In genomic region chr20:5119435-5120188, GRCh38 we compare ENCODE assay signal across 8 cellular contexts. TPM values are rescaled to one million over a fixed set of nuclear protein-coding genes. Genes with fewer than 3 reads are reported as not detected.
DNase-seq lines count a peak whose midpoint lies in the region; ATAC-seq and TF ChIP-seq lines count a peak whose summit lies in the region.

TSS of gene PCNA (minus strand) at chr20:5119958. CDS start at chr20:5119798, 160 bp downstream.

- peak in 1 of 2 donors; percentile 73 for TF ChIP-seq POLR2A in suprapubic skin (IDR thresholded peaks at IDR 0.05)

- peak within 1 kb of the TSS; percentile 90 for H3K4me3 Mint-ChIP-seq in activated naive CD4-positive, alpha-beta T cell treated with anti-CD3 and anti-CD28 coated beads, Interleukin-2, amount 50 U/mL, for 24 hours

- no peaks in the 10 kb centered on the region for H3K9me3 ChIP-seq in suprapubic skin

- peaks cover 3% of the 10 kb centered on the region for H3K36me3 ChIP-seq in GM06990 (ENCODE audit: control insufficient read depth, insufficient read depth, low read length)
- H3K36me3 ChIP-seq in suprapubic skin: peaks cover 21% of the 10 kb centered on the region

- no peaks in the 10 kb centered on the region for H3K27me3 ChIP-seq in GM06990 (replicated peaks; ENCODE audit: control insufficient read depth, insufficient read depth, low read length)
- H3K27me3 ChIP-seq in suprapubic skin: no peaks in the 10 kb centered on the region

- no peaks in the 10 kb centered on the region for H3K27me3 Mint-ChIP-seq in activated naive CD4-positive, alpha-beta T cell treated with anti-CD3 and anti-CD28 coated beads, Interleukin-2, amount 50 U/mL, for 24 hours

- no peaks in the 10 kb centered on the region for H3K9me3 Mint-ChIP-seq in activated naive CD4-positive, alpha-beta T cell treated with anti-CD3 and anti-CD28 coated beads, Interleukin-2, amount 50 U/mL, for 24 hours

- peak within 1 kb of the TSS; percentile 91 for H3K27ac ChIP-seq in suprapubic skin

- no peak for TF ChIP-seq EP300 in suprapubic skin (IDR thresholded peaks at IDR 0.05)

- WGBS in suprapubic skin: 0% methylated on average over 37 of the region's 72 CpGs

- TF ChIP-seq CTCF in GM06990 (IDR thresholded peaks at IDR 0.05; ENCODE audit: insufficient read depth, low read length, poor library complexity, severe bottlenecking) (no peak), suprapubic skin (IDR thresholded peaks at IDR 0.05) (peak in 1 of 2 donors; percentile 7)

- peak within 1 kb of the TSS; percentile 77 for H3K4me3 ChIP-seq in GM06990 (replicated peaks; ENCODE audit: low read depth, low read length)
- H3K4me3 ChIP-seq in suprapubic skin: peak within 1 kb of the TSS; percentile 77

- peaks cover 21% of the 10 kb centered on the region for H3K36me3 Mint-ChIP-seq in activated naive CD4-positive, alpha-beta T cell treated with anti-CD3 and anti-CD28 coated beads, Interleukin-2, amount 50 U/mL, for 24 hours

- peak; percentile 96 for ATAC-seq in HG02588 (IDR thresholded peaks at IDR 0.05; ENCODE audit: unreplicated experiment)
- ATAC-seq in SK-N-SH treated with all-trans-retinoic acid at 6 μM for 48 hours: peak; percentile 98

- H3K27ac Mint-ChIP-seq in activated naive CD4-positive, alpha-beta T cell treated with anti-CD3 and anti-CD28 coated beads, Interleukin-2, amount 50 U/mL, for 24 hours: peak within 1 kb of the TSS; percentile 96

- H3K4me1 ChIP-seq in suprapubic skin: peaks cover 26% of the 10 kb centered on the region

- DNase-seq in GM06990 (ENCODE audit: extremely low read depth, insufficient read length) (peak; percentile 99), NCI-H1092 (lab: John Stamatoyannopoulos, UW) (peak; percentile 97), germinal center (ENCODE audit: low spot score) (peak; percentile 97), nucleus accumbens (lab: John Stamatoyannopoulos, UW) (peak; percentile 60 to 98 (median 92)), suprapubic skin (ENCODE audit: low spot score in 2 of 2) (peak; percentile 98)

- H3K4me1 Mint-ChIP-seq in activated naive CD4-positive, alpha-beta T cell treated with anti-CD3 and anti-CD28 coated beads, Interleukin-2, amount 50 U/mL, for 24 hours: peaks cover 29% of the 10 kb centered on the region

TF ChIP-seq in SK-N-SH treated with all-trans-retinoic acid at 6 μM for 48 hours, 23 proteins besides CTCF, POLR2A, EP300 and RAD21:
- no peak for TF ChIP-seq ZC3H10 (CRISPR knock-in tag; IDR thresholded peaks at IDR 0.05)
- TF ChIP-seq, protein P1, sequence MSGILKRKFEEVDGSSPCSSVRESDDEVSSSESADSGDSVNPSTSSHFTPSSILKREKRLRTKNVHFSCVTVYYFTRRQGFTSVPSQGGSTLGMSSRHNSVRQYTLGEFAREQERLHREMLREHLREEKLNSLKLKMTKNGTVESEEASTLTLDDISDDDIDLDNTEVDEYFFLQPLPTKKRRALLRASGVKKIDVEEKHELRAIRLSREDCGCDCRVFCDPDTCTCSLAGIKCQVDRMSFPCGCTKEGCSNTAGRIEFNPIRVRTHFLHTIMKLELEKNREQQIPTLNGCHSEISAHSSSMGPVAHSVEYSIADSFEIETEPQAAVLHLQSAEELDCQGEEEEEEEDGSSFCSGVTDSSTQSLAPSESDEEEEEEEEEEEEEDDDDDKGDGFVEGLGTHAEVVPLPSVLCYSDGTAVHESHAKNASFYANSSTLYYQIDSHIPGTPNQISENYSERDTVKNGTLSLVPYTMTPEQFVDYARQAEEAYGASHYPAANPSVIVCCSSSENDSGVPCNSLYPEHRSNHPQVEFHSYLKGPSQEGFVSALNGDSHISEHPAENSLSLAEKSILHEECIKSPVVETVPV (CRISPR knock-in tag; IDR thresholded peaks at IDR 0.05): no peak
- TF ChIP-seq ZFP30 (CRISPR knock-in tag; IDR thresholded peaks at IDR 0.05): no peak
- no peak for TF ChIP-seq POU6F1 (CRISPR knock-in tag; IDR thresholded peaks at IDR 0.05; ENCODE audit: borderline replicate concordance, low read depth)
- TF ChIP-seq PPARA (CRISPR knock-in tag; IDR thresholded peaks at IDR 0.05; ENCODE audit: borderline replicate concordance): no peak
- no peak for TF ChIP-seq ARNTL (CRISPR knock-in tag; IDR thresholded peaks at IDR 0.05; ENCODE audit: borderline replicate concordance, low read depth)
- TF ChIP-seq GLIS3 (CRISPR knock-in tag; IDR thresholded peaks at IDR 0.05): no peak
- TF ChIP-seq PATZ1 (CRISPR knock-in tag; IDR thresholded peaks at IDR 0.05; ENCODE audit: borderline replicate concordance): no peak
- no peak for TF ChIP-seq RARB (CRISPR knock-in tag; IDR thresholded peaks at IDR 0.05)
- TF ChIP-seq ISL1 (CRISPR knock-in tag; IDR thresholded peaks at IDR 0.05): no peak
- no peak for TF ChIP-seq ESRRG (CRISPR knock-in tag; IDR thresholded peaks at IDR 0.05)

RNA-seq across cellular contexts. Expression of gene PCNA, which starts in this region (rescaled TPM):
- total RNA-seq in suprapubic skin: 10 to 100 TPM; 21.9 to 60.0 (median 54.1) TPM

Comparison
In these comparisons a context has a peak if more than half of its experiments do, and no peak if none do; other contexts are left out.
1. Peak in every context shown above with its lines: DNase-seq, ATAC-seq, H3K4me3 ChIP-seq and H3K27ac ChIP-seq.